35 cellular contexts compared by ENCODE assay signal in the genomic region with DNA sequence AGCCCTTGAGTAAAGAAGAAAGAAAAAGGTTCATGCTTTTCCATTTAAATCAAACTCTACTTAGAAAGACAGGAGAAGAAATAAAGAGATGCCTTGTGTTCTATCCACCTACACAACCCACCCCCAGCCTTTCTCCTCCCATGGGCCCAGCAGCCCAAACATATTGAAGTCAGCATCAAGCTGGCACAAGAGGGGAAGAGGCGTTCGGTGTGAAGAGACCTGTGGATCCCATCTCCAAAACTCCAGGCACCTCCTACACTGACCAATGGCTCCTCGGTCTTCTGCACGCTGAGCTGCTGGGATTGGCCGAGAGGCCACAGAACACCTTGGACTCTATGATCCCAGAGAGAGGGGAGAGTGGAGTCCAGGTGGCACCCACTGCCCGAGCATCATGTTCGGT.
"Had no signal": no experiment of that assay in that cellular context is flagged by ENCODE, and none has a peak within 500 bp of the region (broad histone marks: within the 10 kb centered on the region; RNA-seq: fewer than 3 reads in every experiment).

No MANE protein-coding gene starts in this region.

- DNase-seq: activated B cell treated with CpG ODN at 0.5 μM for 24 hours; activated CD4-positive, alpha-beta memory T cell treated with anti-CD3 and anti-CD28 coated beads for 36 hours; activated CD4-positive, alpha-beta T cell treated with anti-CD3 and anti-CD28 coated beads for 4 hours; activated CD4-positive, alpha-beta T cell treated with anti-CD3 and anti-CD28 coated beads, Interleukin-2, amount 10 ng/mL, durations not matched to agents 24 days and 14 days; activated CD4-positive, alpha-beta T cell treated with anti-CD3 and anti-CD28 coated beads, Interleukin-2, amount 50 U/mL, for 1 hour; activated CD4-positive, alpha-beta T cell treated with anti-CD3 and anti-CD28 coated beads, Interleukin-2, amount 50 U/mL, for 4 hours; activated CD4-positive, CD25-positive, alpha-beta regulatory T cell treated with anti-CD3 and anti-CD28 coated beads, Interleukin-2, amount 50 U/mL, for 72 hours; activated CD8-positive, alpha-beta memory T cell treated with anti-CD3 and anti-CD28 coated beads, Interleukin-2, amount 50 U/mL, for 4 hours; activated CD8-positive, alpha-beta T cell treated with anti-CD3 and anti-CD28 coated beads for 36 hours; activated effector memory CD4-positive, alpha-beta T cell treated with anti-CD3 and anti-CD28 coated beads, Interleukin-2, amount 50 U/mL, for 16 hours; activated gamma-delta T cell treated with Interleukin-2 at 50 U/mL for 16 hours; activated naive CD4-positive, alpha-beta T cell; activated naive CD4-positive, alpha-beta T cell treated with anti-CD3 and anti-CD28 coated beads for 36 hours; activated naive CD4-positive, alpha-beta T cell treated with anti-CD3 and anti-CD28 coated beads, Interleukin-2, amount 50 U/mL, for 16 hours; activated naive CD8-positive, alpha-beta T cell treated with anti-CD3 and anti-CD28 coated beads for 36 hours; activated T-cell treated with anti-CD3 and anti-CD28 coated beads for 4 hours; activated T-cell treated with anti-CD3 and anti-CD28 coated beads, Interleukin-2, amount 50 U/mL, for 1 hour; activated T-cell treated with anti-CD3 and anti-CD28 coated beads, Interleukin-2, amount 50 U/mL, for 4 hours; activated T-cell treated with anti-CD3 and anti-CD28 coated beads, Interleukin-2, amount 50 U/mL, for 72 hours; adrenal gland; amniotic stem cell; aorta; body of pancreas; brain microvascular endothelial cell; central memory CD4-positive, alpha-beta T cell; T-helper 1 cell; T-helper 2 cell; T-helper 9 cell had no signal

- H3K36me3 Mint-ChIP-seq: activated CD4-positive, alpha-beta memory T cell treated with anti-CD3 and anti-CD28 coated beads for 36 hours; activated naive CD4-positive, alpha-beta T cell treated with anti-CD3 and anti-CD28 coated beads, Interleukin-2, amount 50 U/mL, for 72 hours; activated naive CD8-positive, alpha-beta T cell treated with anti-CD3 and anti-CD28 coated beads for 36 hours had no signal

- H3K27me3 ChIP-seq: adrenal gland, body of pancreas, brain microvascular endothelial cell, breast epithelium had no signal

- H3K4me3 Mint-ChIP-seq: activated B cell treated with CpG ODN at 0.5 μM for 24 hours; activated CD4-positive, alpha-beta memory T cell treated with anti-CD3 and anti-CD28 coated beads for 36 hours; activated CD4-positive, alpha-beta T cell treated with anti-CD3 and anti-CD28 coated beads, Interleukin-2, amount 10 ng/mL, durations not matched to agents 24 days and 14 days; activated CD8-positive, alpha-beta T cell treated with anti-CD3 and anti-CD28 coated beads for 36 hours; activated naive CD4-positive, alpha-beta T cell treated with anti-CD3 and anti-CD28 coated beads for 36 hours; activated naive CD8-positive, alpha-beta T cell treated with anti-CD3 and anti-CD28 coated beads for 36 hours; activated T-cell treated with anti-CD3 and anti-CD28 coated beads, Interleukin-2, amount 50 U/mL, for 4 hours; activated T-cell treated with anti-CD3 and anti-CD28 coated beads, Interleukin-2, amount 50 U/mL, for 72 hours; activated T-helper 1 cell treated with anti-CD3 and anti-CD28 coated beads, Interleukin-12 subunit alpha, Interleukin-12 subunit beta, Interleukin-2, Interleukin-4 antibody, amounts not matched to agents 30 ng/mL and 10 ng/mL and 1 ng/mL, durations not matched to agents 14 hours and 24 hours and 36 hours; activated T-helper 17 cell treated with anti-CD3 and anti-CD28 coated beads, Interleukin-2, amount 50 U/mL, for 72 hours; T-helper 1 cell treated with Interleukin-12 subunit alpha and Interleukin-12 subunit beta and Interleukin-4 antibody, amounts not matched to agents 30 μg/mL and 1 μg/mL, for 36 hours; T-helper 2 cell treated with Interferon-gamma antibody and Interleukin-4, amounts not matched to agents 5 μg/mL and 100 μg/mL, for 36 hours had no signal

- H3K9me3 Mint-ChIP-seq: activated CD4-positive, alpha-beta memory T cell treated with anti-CD3 and anti-CD28 coated beads for 36 hours; activated CD4-positive, alpha-beta T cell treated with anti-CD3 and anti-CD28 coated beads, Interleukin-2, amount 10 ng/mL, durations not matched to agents 24 days and 14 days; activated CD8-positive, alpha-beta T cell treated with anti-CD3 and anti-CD28 coated beads for 36 hours; activated naive CD4-positive, alpha-beta T cell treated with anti-CD3 and anti-CD28 coated beads for 36 hours; activated naive CD4-positive, alpha-beta T cell treated with anti-CD3 and anti-CD28 coated beads, Interleukin-2, amount 50 U/mL, for 72 hours; activated naive CD8-positive, alpha-beta T cell treated with anti-CD3 and anti-CD28 coated beads for 36 hours; activated T-cell treated with anti-CD3 and anti-CD28 coated beads, Interleukin-2, amount 50 U/mL, for 4 hours; activated T-cell treated with anti-CD3 and anti-CD28 coated beads, Interleukin-2, amount 50 U/mL, for 72 hours; activated T-helper 1 cell treated with anti-CD3 and anti-CD28 coated beads, Interleukin-12 subunit alpha, Interleukin-12 subunit beta, Interleukin-2, Interleukin-4 antibody, amounts not matched to agents 30 ng/mL and 10 ng/mL and 1 ng/mL, durations not matched to agents 14 hours and 24 hours and 36 hours; activated T-helper 17 cell treated with anti-CD3 and anti-CD28 coated beads, Interleukin-2, amount 50 U/mL, for 72 hours; T-helper 1 cell treated with Interleukin-12 subunit alpha and Interleukin-12 subunit beta and Interleukin-4 antibody, amounts not matched to agents 30 μg/mL and 1 μg/mL, for 36 hours; T-helper 2 cell treated with Interferon-gamma antibody and Interleukin-4, amounts not matched to agents 5 μg/mL and 100 μg/mL, for 36 hours had no signal

- H3K4me1 Mint-ChIP-seq: activated B cell treated with CpG ODN at 0.5 μM for 24 hours; activated CD4-positive, alpha-beta T cell treated with anti-CD3 and anti-CD28 coated beads, Interleukin-2, amount 10 ng/mL, durations not matched to agents 24 days and 14 days; activated naive CD8-positive, alpha-beta T cell treated with anti-CD3 and anti-CD28 coated beads for 36 hours; activated T-helper 17 cell treated with anti-CD3 and anti-CD28 coated beads, Interleukin-2, amount 50 U/mL, for 72 hours had no signal

- H3K4me1 ChIP-seq: adrenal gland, body of pancreas, breast epithelium had no signal

- H3K27ac ChIP-seq: adrenal gland, body of pancreas, brain microvascular endothelial cell, breast epithelium, VCaP had no signal

- H3K36me3 ChIP-seq: adrenal gland, brain microvascular endothelial cell, breast epithelium had no signal

- H3K9me3 ChIP-seq: adrenal gland, body of pancreas, breast epithelium had no signal

- H3K27ac Mint-ChIP-seq: activated B cell treated with CpG ODN at 0.5 μM for 24 hours; activated CD4-positive, alpha-beta memory T cell treated with anti-CD3 and anti-CD28 coated beads for 36 hours; activated CD4-positive, alpha-beta T cell treated with anti-CD3 and anti-CD28 coated beads, Interleukin-2, amount 10 ng/mL, durations not matched to agents 24 days and 14 days; activated CD8-positive, alpha-beta T cell treated with anti-CD3 and anti-CD28 coated beads for 36 hours; activated naive CD4-positive, alpha-beta T cell treated with anti-CD3 and anti-CD28 coated beads for 36 hours; activated naive CD4-positive, alpha-beta T cell treated with anti-CD3 and anti-CD28 coated beads, Interleukin-2, amount 50 U/mL, for 72 hours; activated naive CD8-positive, alpha-beta T cell treated with anti-CD3 and anti-CD28 coated beads for 36 hours; activated T-cell treated with anti-CD3 and anti-CD28 coated beads, Interleukin-2, amount 50 U/mL, for 72 hours; activated T-helper 1 cell treated with anti-CD3 and anti-CD28 coated beads, Interleukin-12 subunit alpha, Interleukin-12 subunit beta, Interleukin-2, Interleukin-4 antibody, amounts not matched to agents 30 ng/mL and 10 ng/mL and 1 ng/mL, durations not matched to agents 14 hours and 24 hours and 36 hours; activated T-helper 17 cell treated with anti-CD3 and anti-CD28 coated beads, Interleukin-2, amount 50 U/mL, for 72 hours; T-helper 1 cell treated with Interleukin-12 subunit alpha and Interleukin-12 subunit beta and Interleukin-4 antibody, amounts not matched to agents 30 μg/mL and 1 μg/mL, for 36 hours; T-helper 2 cell treated with Interferon-gamma antibody and Interleukin-4, amounts not matched to agents 5 μg/mL and 100 μg/mL, for 36 hours had no signal

- H3K4me3 ChIP-seq: adrenal gland, body of pancreas, breast epithelium had no signal
